22 cellular contexts compared by ENCODE assay signal in the genomic region with DNA sequence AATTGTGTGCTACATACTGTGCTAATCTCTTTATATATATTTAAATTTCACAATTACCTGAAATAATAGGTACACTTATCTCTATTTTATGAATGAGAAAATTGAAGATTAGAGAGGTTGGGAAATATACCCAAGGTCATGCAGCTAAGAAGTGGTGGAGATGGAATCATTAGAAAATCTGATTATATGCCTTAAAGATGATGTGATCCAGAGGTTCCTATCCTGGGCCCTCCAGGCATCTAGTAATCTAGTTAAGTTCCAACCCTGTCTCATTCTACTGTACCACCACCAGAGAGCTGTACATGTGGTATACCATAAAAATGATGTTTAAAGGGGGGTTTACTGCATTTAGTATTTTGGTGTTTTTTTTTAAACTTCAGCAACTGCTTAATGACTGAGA. TPM values are rescaled to one million over a fixed set of nuclear protein-coding genes. Genes with fewer than 3 reads are reported as not detected.
A peak's percentile ranks its signal among the peaks of the same experiment; 100 is the strongest.
DNase-seq lines count a peak whose midpoint lies in the region; TF ChIP-seq lines count a peak whose summit lies in the region.
"Had no signal": no experiment of that assay in that cellular context is flagged by ENCODE, and none has a peak within 500 bp of the region (broad histone marks: within the 10 kb centered on the region; RNA-seq: fewer than 3 reads in every experiment).

No MANE protein-coding gene starts in this region.

- POLR2A ChIA-PET in SK-N-SH (lab: Yijun Ruan, JAX), result no interaction called here

- no peaks in the 10 kb centered on the region for H3K79me2 ChIP-seq in SK-N-SH (ENCODE audit: insufficient read depth)

- no peak overlapping the region for H3K9ac ChIP-seq in SK-N-SH
- H3K9ac ChIP-seq: BLaER1 treated with 17β-estradiol and CSF1 and Interleukin-3, amounts not matched to agents 10 nM and 100 nM had no signal

- H3K4me1 ChIP-seq in SK-N-SH (ENCODE audit: control insufficient read depth in 1 of 2, insufficient read depth in 2 of 2, low read depth in 1 of 2, low read length in 1 of 2), result peaks cover 0 to 9% of the 10 kb centered on the region in 2 experiments; a peak in 2 of 4 replicates
- H3K4me1 ChIP-seq in effector memory CD4-positive, alpha-beta T cell (ENCODE audit: control insufficient read depth, insufficient read depth, low read length, poor library complexity, severe bottlenecking), result no peaks in the 10 kb centered on the region
- H3K4me1 ChIP-seq: BLaER1 treated with 17β-estradiol and CSF1 and Interleukin-3, amounts not matched to agents 10 nM and 100 nM had no signal

- no peaks in the 10 kb centered on the region for H3K27me3 ChIP-seq in SK-N-SH (ENCODE audit: insufficient read depth)
- H3K27me3 ChIP-seq in effector memory CD4-positive, alpha-beta T cell (replicated peaks; ENCODE audit: control insufficient read depth, insufficient read depth, low read length, poor library complexity, severe bottlenecking), result peaks cover 2% of the 10 kb centered on the region
- H3K27me3 ChIP-seq: BLaER1 treated with 17β-estradiol and CSF1 and Interleukin-3, amounts not matched to agents 10 nM and 100 nM had no signal

- in situ Hi-C loops in KBM-7 (cut with MboI; ENCODE audit: low pct_unique_long_range_greater_than_20kb, low sequenced_read_pairs), result no loop called here

- H3K27ac ChIP-seq in SK-N-SH (ENCODE audit: low read depth in 2 of 2, low read length in 1 of 2), result peak overlapping the region in 1 of 2 experiments; percentile 28; a peak in 1 of 4 replicates
- no peak overlapping the region for H3K27ac ChIP-seq in effector memory CD4-positive, alpha-beta T cell (ENCODE audit: insufficient read depth, low read length, poor library complexity, severe bottlenecking)
- H3K27ac ChIP-seq: BLaER1 treated with 17β-estradiol and CSF1 and Interleukin-3, amounts not matched to agents 10 nM and 100 nM had no signal

- TF ChIP-seq CTCF in SK-N-SH (IDR thresholded peaks at IDR 0.05), result no peak

- no peak overlapping the region for H2AFZ ChIP-seq in SK-N-SH (ENCODE audit: low read depth)

- no peaks in the 10 kb centered on the region for H4K20me1 ChIP-seq in SK-N-SH (ENCODE audit: insufficient read depth)
- H4K20me1 ChIP-seq: BLaER1 treated with 17β-estradiol and CSF1 and Interleukin-3, amounts not matched to agents 10 nM and 100 nM had no signal

- no peak overlapping the region for H3K4me3 ChIP-seq in SK-N-SH (ENCODE audit: low read depth in 2 of 2, low read length in 1 of 2)
- no peak overlapping the region for H3K4me3 ChIP-seq in effector memory CD4-positive, alpha-beta T cell (ENCODE audit: insufficient read depth, low read depth, low read length, poor library complexity, severe bottlenecking)
- H3K4me3 ChIP-seq: BLaER1 treated with 17β-estradiol and CSF1 and Interleukin-3, amounts not matched to agents 10 nM and 100 nM; GM12878 had no signal

- no peaks in the 10 kb centered on the region for H3F3A ChIP-seq in SK-N-SH (replicated peaks; ENCODE audit: insufficient read depth)

- H3K9me3 ChIP-seq in SK-N-SH, result no peaks in the 10 kb centered on the region
- H3K9me3 ChIP-seq in effector memory CD4-positive, alpha-beta T cell (ENCODE audit: control insufficient read depth, low read length), result no peaks in the 10 kb centered on the region
- H3K9me3 ChIP-seq: BLaER1 treated with 17β-estradiol and CSF1 and Interleukin-3, amounts not matched to agents 10 nM and 100 nM had no signal

- CTCF ChIA-PET in SK-N-SH (lab: Yijun Ruan, JAX), result interaction anchor here (0.5 to 3.0 kb wide), 5 partner anchors 18 to 228 kb away, joined by 3 to 9 read pairs (median 3); no protein-coding TSS in a partner anchor

- no peak overlapping the region for H3K4me2 ChIP-seq in SK-N-SH
- H3K4me2 ChIP-seq: BLaER1 treated with 17β-estradiol and CSF1 and Interleukin-3, amounts not matched to agents 10 nM and 100 nM had no signal

- peak in 1 of 2 experiments; percentile 88; a peak in 2 of 4 replicates for TF ChIP-seq EP300 in SK-N-SH (IDR thresholded peaks at IDR 0.05; ENCODE audit: borderline replicate concordance in 1 of 2, low read depth in 1 of 2, low read length in 1 of 2)

- peak; percentile 0 for DNase-seq in NCI-H774 (lab: John Stamatoyannopoulos, UW)
- DNase-seq in NCI-H82 treated with DMSO at 0.1 percent for 48 hours (lab: John Stamatoyannopoulos, UW; ENCODE audit: unreplicated experiment), result peak; percentile 14
- peak; percentile 73 for DNase-seq in SK-N-SH
- DNase-seq in effector memory CD4-positive, alpha-beta T cell, result no peak
- no peak for DNase-seq in NCI-H446 (lab: John Stamatoyannopoulos, UW)
- no peak for DNase-seq in KBM-7
- DNase-seq in SIG-M5 (lab: John Stamatoyannopoulos, UW), result no peak
- DNase-seq: 8988T; ACHN; CD4-positive, alpha-beta memory T cell; CD4-positive, CD25-positive, alpha-beta regulatory T cell; CD8-positive, alpha-beta memory T cell; COR-L47; DMS 273 treated with DMSO at 0.1 percent for 48 hours; DMS153; DMS53; DMS79; DND-41; EL; GDM1 had no signal

- no peaks in the 10 kb centered on the region for H3K9me2 ChIP-seq in SK-N-SH

- TF ChIP-seq RAD21 in SK-N-SH (IDR thresholded peaks at IDR 0.05; ENCODE audit: low read length), result no peak

- H3K36me3 ChIP-seq in SK-N-SH (replicated peaks in 1 of 2; ENCODE audit: control insufficient read depth in 1 of 2, insufficient read depth in 2 of 2, low read length in 1 of 2), result no peaks in the 10 kb centered on the region
- no peaks in the 10 kb centered on the region for H3K36me3 ChIP-seq in effector memory CD4-positive, alpha-beta T cell (ENCODE audit: control insufficient read depth, insufficient read depth, low read length)
- H3K36me3 ChIP-seq: BLaER1 treated with 17β-estradiol and CSF1 and Interleukin-3, amounts not matched to agents 10 nM and 100 nM had no signal

TF ChIP-seq in SK-N-SH, 30 proteins besides CTCF, POLR2A, EP300 and RAD21:
- TF ChIP-seq FOSL2 (IDR thresholded peaks at IDR 0.05; ENCODE audit: borderline replicate concordance, low read depth) (no peak), RCOR1 (IDR thresholded peaks at IDR 0.05; ENCODE audit: low read length) (peak; percentile 89), TAF1 (IDR thresholded peaks at IDR 0.05; ENCODE audit: borderline replicate concordance, low read depth, low read length) (no peak), CHD2 (IDR thresholded peaks at IDR 0.05; ENCODE audit: low read length, partially characterized antibody) (peak; percentile 51), NFIC (IDR thresholded peaks at IDR 0.05; ENCODE audit: borderline replicate concordance) (no peak), SIN3A (IDR thresholded peaks at IDR 0.05; ENCODE audit: borderline replicate concordance, low read depth, low read length) (no peak), TCF12 (IDR thresholded peaks at IDR 0.05) (peak; percentile 39; the same call in 1 of the 2 replicates), MXI1 (IDR thresholded peaks at IDR 0.05; ENCODE audit: low read depth, low read length) (peak; percentile 39; the same call in 1 of the 2 replicates), EZH2phosphoT487 (IDR thresholded peaks at IDR 0.05; ENCODE audit: borderline replicate concordance, low read depth) (no peak), NRF1 (IDR thresholded peaks at IDR 0.05; ENCODE audit: low read depth, low read length) (no peak), GATA2 (CRISPR knock-in tag; IDR thresholded peaks at IDR 0.05) (peak; percentile 73), RXRA (IDR thresholded peaks at IDR 0.05; ENCODE audit: borderline replicate concordance, low read depth) (no peak)
- TF ChIP-seq, protein P1, sequence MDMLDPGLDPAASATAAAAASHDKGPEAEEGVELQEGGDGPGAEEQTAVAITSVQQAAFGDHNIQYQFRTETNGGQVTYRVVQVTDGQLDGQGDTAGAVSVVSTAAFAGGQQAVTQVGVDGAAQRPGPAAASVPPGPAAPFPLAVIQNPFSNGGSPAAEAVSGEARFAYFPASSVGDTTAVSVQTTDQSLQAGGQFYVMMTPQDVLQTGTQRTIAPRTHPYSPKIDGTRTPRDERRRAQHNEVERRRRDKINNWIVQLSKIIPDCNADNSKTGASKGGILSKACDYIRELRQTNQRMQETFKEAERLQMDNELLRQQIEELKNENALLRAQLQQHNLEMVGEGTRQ (IDR thresholded peaks at IDR 0.05; ENCODE audit: borderline replicate concordance, low read depth, low read length), result no peak
- TF ChIP-seq, protein P2, sequence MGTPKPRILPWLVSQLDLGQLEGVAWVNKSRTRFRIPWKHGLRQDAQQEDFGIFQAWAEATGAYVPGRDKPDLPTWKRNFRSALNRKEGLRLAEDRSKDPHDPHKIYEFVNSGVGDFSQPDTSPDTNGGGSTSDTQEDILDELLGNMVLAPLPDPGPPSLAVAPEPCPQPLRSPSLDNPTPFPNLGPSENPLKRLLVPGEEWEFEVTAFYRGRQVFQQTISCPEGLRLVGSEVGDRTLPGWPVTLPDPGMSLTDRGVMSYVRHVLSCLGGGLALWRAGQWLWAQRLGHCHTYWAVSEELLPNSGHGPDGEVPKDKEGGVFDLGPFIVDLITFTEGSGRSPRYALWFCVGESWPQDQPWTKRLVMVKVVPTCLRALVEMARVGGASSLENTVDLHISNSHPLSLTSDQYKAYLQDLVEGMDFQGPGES (IDR thresholded peaks at IDR 0.05; ENCODE audit: low read depth, low read length), result no peak
- TF ChIP-seq, protein P3, sequence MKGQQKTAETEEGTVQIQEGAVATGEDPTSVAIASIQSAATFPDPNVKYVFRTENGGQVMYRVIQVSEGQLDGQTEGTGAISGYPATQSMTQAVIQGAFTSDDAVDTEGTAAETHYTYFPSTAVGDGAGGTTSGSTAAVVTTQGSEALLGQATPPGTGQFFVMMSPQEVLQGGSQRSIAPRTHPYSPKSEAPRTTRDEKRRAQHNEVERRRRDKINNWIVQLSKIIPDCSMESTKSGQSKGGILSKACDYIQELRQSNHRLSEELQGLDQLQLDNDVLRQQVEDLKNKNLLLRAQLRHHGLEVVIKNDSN (IDR thresholded peaks at IDR 0.05; ENCODE audit: borderline replicate concordance, low read depth), result no peak

RNA-seq across cellular contexts. Expression of a gene that starts 40.7 kb away (rescaled TPM):
- 0.20 and 0.26 TPM in 2 replicates for polyA plus RNA-seq in SK-N-SH (2012; rRNA removed)
- 0.17 and 0.39 TPM in 2 replicates for polyA plus RNA-seq in SK-N-SH (2012; cell fraction: cytosol; rRNA removed)
- polyA plus RNA-seq in SK-N-SH (2012; cell fraction: nucleus; rRNA removed), result 0.49 and 0.76 TPM in 2 replicates
- polyA plus RNA-seq: CD4-positive, CD25-positive, alpha-beta regulatory T cell; CD8-positive, alpha-beta memory T cell had no signal

Comparison
In these comparisons a context has a peak if more than half of its experiments do, and no peak if none do; other contexts are left out.
1. DNase-seq: peak in NCI-H774 (single experiment), NCI-H82 treated with DMSO at 0.1 percent for 48 hours (single experiment) and SK-N-SH (single experiment); none in effector memory CD4-positive, alpha-beta T cell (0 of 3), NCI-H446 (0 of 2), KBM-7 (single experiment) and SIG-M5 (single experiment).